Comparison of ENCODE assay signal across 24 cellular contexts in genomic region chr9:110869931-110870330, GRCh38.
"Had no signal": no experiment of that assay in that cellular context is flagged by ENCODE, and none has a peak within 500 bp of the region (broad histone marks: within the 10 kb centered on the region; RNA-seq: fewer than 3 reads in every experiment).

No MANE protein-coding gene starts in this region.

- H3K27ac ChIP-seq: adrenal gland, body of pancreas, hepatocyte, neutrophil, skin epidermis, testis had no signal

- ATAC-seq: activated CD8-positive, alpha-beta T cell treated with anti-CD3 and anti-CD28 coated beads for 36 hours; activated T-cell treated with anti-CD3 and anti-CD28 coated beads, Interleukin-2, amount 50 U/mL, for 4 hours; body of pancreas; left cardiac atrium; left ventricle myocardium superior; sciatic nerve; stimulated activated naive CD8-positive, alpha-beta T cell treated with anti-CD3 and anti-CD28 coated beads, Interleukin-15, Interleukin-2, amounts not matched to agents 100 U/mL and 50 U/mL, for 24 hours had no signal

- H3K4me3 Mint-ChIP-seq: activated B cell treated with CpG ODN at 0.5 μM for 24 hours; activated CD8-positive, alpha-beta T cell treated with anti-CD3 and anti-CD28 coated beads for 36 hours; activated naive CD8-positive, alpha-beta T cell treated with anti-CD3 and anti-CD28 coated beads for 36 hours; activated T-cell treated with anti-CD3 and anti-CD28 coated beads, Interleukin-2, amount 50 U/mL, for 4 hours; nephron progenitor cell had no signal

- H3K36me3 Mint-ChIP-seq: activated naive CD8-positive, alpha-beta T cell treated with anti-CD3 and anti-CD28 coated beads for 36 hours had no signal

- H3K27ac Mint-ChIP-seq: activated B cell treated with CpG ODN at 0.5 μM for 24 hours; activated CD8-positive, alpha-beta T cell treated with anti-CD3 and anti-CD28 coated beads for 36 hours; activated naive CD8-positive, alpha-beta T cell treated with anti-CD3 and anti-CD28 coated beads for 36 hours; nephron progenitor cell; progenitor cell of endocrine pancreas had no signal

- H3K9me3 ChIP-seq: adrenal gland, body of pancreas, neutrophil, testis had no signal

- H3K27me3 ChIP-seq: adrenal gland, body of pancreas, hepatocyte, testis had no signal

- H3K4me1 Mint-ChIP-seq: activated B cell treated with CpG ODN at 0.5 μM for 24 hours; activated naive CD8-positive, alpha-beta T cell treated with anti-CD3 and anti-CD28 coated beads for 36 hours had no signal

- H3K36me3 ChIP-seq: adrenal gland, neutrophil had no signal

- H3K4me1 ChIP-seq: body of pancreas, testis had no signal

- H3K4me3 ChIP-seq: adrenal gland, body of pancreas, hepatocyte, skin epidermis, testis had no signal

- H3K27me3 Mint-ChIP-seq: activated B cell treated with CpG ODN at 0.5 μM for 24 hours, progenitor cell of endocrine pancreas had no signal

- DNase-seq: activated B cell treated with CpG ODN at 0.5 μM for 24 hours; activated CD4-positive, alpha-beta T cell treated with anti-CD3 and anti-CD28 coated beads, Interleukin-2, amount 50 U/mL, for 1 hour; activated CD8-positive, alpha-beta T cell treated with anti-CD3 and anti-CD28 coated beads for 36 hours; activated naive CD4-positive, alpha-beta T cell treated with Interleukin-2 at 50 U/mL for 16 hours; activated naive CD8-positive, alpha-beta T cell treated with anti-CD3 and anti-CD28 coated beads for 36 hours; activated T-cell treated with anti-CD3 and anti-CD28 coated beads, Interleukin-2, amount 50 U/mL, for 4 hours; adrenal gland; aorta; body of pancreas; effector CD8-positive, alpha-beta T cell; glutamatergic neuron; left cardiac atrium; left ventricle myocardium superior; nephron progenitor cell; stimulated activated CD4-positive, alpha-beta T cell treated with anti-CD3 and anti-CD28 coated beads, Interleukin-12 subunit alpha, Interleukin-12 subunit beta, amount 100 ng/mL, for 4 hours; stimulated activated CD4-positive, alpha-beta T cell treated with anti-CD3 and anti-CD28 coated beads, Interleukin-4, amount 100 ng/mL, for 1 hour; stimulated activated naive CD8-positive, alpha-beta T cell treated with anti-CD3 and anti-CD28 coated beads, Interleukin-15, Interleukin-2, amounts not matched to agents 100 U/mL and 50 U/mL, for 24 hours; testis; trophoblast cell had no signal

- H3K9me3 Mint-ChIP-seq: activated B cell treated with CpG ODN at 0.5 μM for 24 hours; activated CD8-positive, alpha-beta T cell treated with anti-CD3 and anti-CD28 coated beads for 36 hours had no signal
